26 cellular contexts compared by ENCODE assay signal in the genomic region with DNA sequence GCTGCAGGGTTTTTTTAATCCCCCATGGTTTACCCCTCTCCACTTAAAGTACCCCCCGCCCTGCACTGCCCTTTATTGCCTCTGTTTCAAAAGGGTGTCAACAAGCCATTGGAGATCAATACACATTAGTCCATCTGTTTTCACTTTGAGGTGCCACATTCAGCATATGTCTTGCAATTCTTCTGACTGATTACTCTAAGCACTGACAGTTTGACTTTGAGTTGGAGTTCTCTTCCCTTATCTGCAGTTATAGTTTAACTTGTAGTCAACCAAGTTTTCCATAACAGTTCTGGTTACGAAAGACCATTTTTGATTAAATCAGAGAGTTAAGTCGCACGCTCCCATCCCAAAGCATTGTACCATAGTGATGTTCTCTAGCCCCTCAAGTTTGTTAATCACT.
"Had no signal": no experiment of that assay in that cellular context is flagged by ENCODE, and none has a peak within 500 bp of the region (broad histone marks: within the 10 kb centered on the region; RNA-seq: fewer than 3 reads in every experiment).

No MANE protein-coding gene starts in this region.

- H3K9me3 Mint-ChIP-seq: nephron progenitor cell, neural progenitor cell had no signal

- H3K79me2 ChIP-seq: parathyroid adenoma had no signal

- H3K4me3 ChIP-seq: lung, neural progenitor cell, right atrium auricular region, skin epidermis, spleen, suprapubic skin, thoracic aorta, tibial artery, upper lobe of right lung had no signal

- H3K4me1 ChIP-seq: parathyroid adenoma, right atrium auricular region, spleen, suprapubic skin, tibial artery, upper lobe of right lung had no signal

- H3K4me1 Mint-ChIP-seq: naive B cell; natural killer cell; stimulated activated effector memory CD8-positive, alpha-beta T cell treated with anti-CD3 and anti-CD28 coated beads, Interleukin-12 subunit alpha, Interleukin-12 subunit beta, amount 100 ng/mL, for 72 hours had no signal

- H3K4me3 Mint-ChIP-seq: mesothelial cell of epicardium; natural killer cell; nephron progenitor cell; neural progenitor cell; stimulated activated effector memory CD8-positive, alpha-beta T cell treated with anti-CD3 and anti-CD28 coated beads, Interleukin-12 subunit alpha, Interleukin-12 subunit beta, amount 100 ng/mL, for 72 hours; stimulated activated naive CD8-positive, alpha-beta T cell treated with anti-CD3 and anti-CD28 coated beads, Interleukin-15, Interleukin-2, amounts not matched to agents 100 ng/mL and 50 ng/mL, for 24 hours had no signal

- H3K9ac ChIP-seq: neural progenitor cell, parathyroid adenoma had no signal

- DNase-seq: islet precursor cell; left ventricle myocardium superior; mesendoderm; naive B cell; natural killer cell; nephron progenitor cell; occipital lobe; spleen; stimulated activated CD4-positive, alpha-beta T cell treated with anti-CD3 and anti-CD28 coated beads, Interleukin-4, amount 100 ng/mL, for 24 hours; stimulated activated naive CD4-positive, alpha-beta T cell; tibial artery; trophoblast cell; upper lobe of right lung had no signal

- H3K27me3 Mint-ChIP-seq: naive B cell; stimulated activated naive CD8-positive, alpha-beta T cell treated with anti-CD3 and anti-CD28 coated beads, Interleukin-15, Interleukin-2, amounts not matched to agents 100 ng/mL and 50 ng/mL, for 24 hours had no signal

- H3K27ac Mint-ChIP-seq: mesothelial cell of epicardium; naive B cell; natural killer cell; nephron progenitor cell; neural progenitor cell; progenitor cell of endocrine pancreas; stimulated activated effector memory CD8-positive, alpha-beta T cell treated with anti-CD3 and anti-CD28 coated beads, Interleukin-12 subunit alpha, Interleukin-12 subunit beta, amount 100 ng/mL, for 72 hours; stimulated activated naive CD8-positive, alpha-beta T cell treated with anti-CD3 and anti-CD28 coated beads, Interleukin-15, Interleukin-2, amounts not matched to agents 100 ng/mL and 50 ng/mL, for 24 hours had no signal

- ATAC-seq: left ventricle myocardium superior; natural killer cell; sciatic nerve; stimulated activated effector memory CD8-positive, alpha-beta T cell treated with anti-CD3 and anti-CD28 coated beads, Interleukin-12 subunit alpha, Interleukin-12 subunit beta, amount 100 ng/mL, for 72 hours; upper lobe of right lung had no signal

- H2AFZ ChIP-seq: neural progenitor cell, parathyroid adenoma had no signal

- H3K27ac ChIP-seq: neural progenitor cell, neutrophil, parathyroid adenoma, right atrium auricular region, skin epidermis, spleen, suprapubic skin, thoracic aorta, tibial artery, upper lobe of right lung had no signal

- H3K36me3 Mint-ChIP-seq: naive B cell; natural killer cell; neural progenitor cell; stimulated activated effector memory CD8-positive, alpha-beta T cell treated with anti-CD3 and anti-CD28 coated beads, Interleukin-12 subunit alpha, Interleukin-12 subunit beta, amount 100 ng/mL, for 72 hours had no signal

- H3K9me3 ChIP-seq: neutrophil, suprapubic skin, thoracic aorta, tibial artery, upper lobe of right lung had no signal

- H3K4me2 ChIP-seq: neural progenitor cell had no signal

- H3K36me3 ChIP-seq: neural progenitor cell, neutrophil, right atrium auricular region, spleen, suprapubic skin, thoracic aorta, tibial artery, upper lobe of right lung had no signal

- H3K27me3 ChIP-seq: neural progenitor cell, neutrophil, right atrium auricular region, spleen, suprapubic skin, tibial artery, upper lobe of right lung had no signal
